In the genomic region with DNA sequence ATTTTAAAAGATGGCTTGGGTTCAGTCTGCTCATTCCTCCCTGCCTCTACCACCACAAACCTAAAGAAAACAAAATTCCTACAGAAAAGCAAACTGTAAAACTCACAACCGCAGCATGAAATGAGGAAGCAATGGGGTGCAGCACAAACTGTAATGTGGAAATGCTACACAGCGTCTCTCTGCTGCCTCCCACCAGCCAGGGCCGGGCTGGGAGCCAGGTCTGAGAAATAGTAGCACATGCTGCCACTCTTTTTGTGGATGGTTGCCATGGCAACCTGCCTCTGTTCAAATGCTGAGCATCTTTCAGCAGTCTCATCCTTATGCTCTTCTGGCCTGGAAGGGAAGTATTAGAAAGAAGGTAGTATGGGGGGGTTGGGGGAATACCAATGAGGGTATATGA, we compare ENCODE assay signal across 8 cellular contexts.
DNase-seq lines count a peak whose midpoint lies in the region; ATAC-seq lines count a peak whose summit lies in the region.

No MANE protein-coding gene starts in this region.

- H3K36me3 ChIP-seq in neuron (ENCODE audit: insufficient read depth, low read length) = no peaks in the 10 kb centered on the region

- no peak overlapping the region for H3K4me3 ChIP-seq in neuron (ENCODE audit: low read length)

- no peaks in the 10 kb centered on the region for H3K27me3 Mint-ChIP-seq in T-helper 1 cell treated with Interleukin-12 subunit alpha and Interleukin-12 subunit beta and Interleukin-4 antibody, amounts not matched to agents 30 μg/mL and 1 μg/mL, for 36 hours (ENCODE audit: low read depth)

- DNase-seq in NCI-H2081 (lab: John Stamatoyannopoulos, UW) (peak; percentile 15 to 32), NCI-H2081 treated with DMSO at 0.1 percent for 48 hours (lab: John Stamatoyannopoulos, UW) (no peak), fibroblast of the conjunctiva (ENCODE audit: low read depth) (peak; percentile 88)

- peaks cover 14% of the 10 kb centered on the region for H3K9me3 Mint-ChIP-seq in T-helper 1 cell treated with Interleukin-12 subunit alpha and Interleukin-12 subunit beta and Interleukin-4 antibody, amounts not matched to agents 30 μg/mL and 1 μg/mL, for 36 hours

- no peaks in the 10 kb centered on the region for H3K27me3 ChIP-seq in neuron (ENCODE audit: insufficient read depth, low read length)

- H3K36me3 Mint-ChIP-seq in T-helper 1 cell treated with Interleukin-12 subunit alpha and Interleukin-12 subunit beta and Interleukin-4 antibody, amounts not matched to agents 30 μg/mL and 1 μg/mL, for 36 hours (ENCODE audit: low read depth) = no peaks in the 10 kb centered on the region

- H3K4me3 Mint-ChIP-seq in T-helper 1 cell treated with Interleukin-12 subunit alpha and Interleukin-12 subunit beta and Interleukin-4 antibody, amounts not matched to agents 30 μg/mL and 1 μg/mL, for 36 hours = peak overlapping the region; percentile 61

- H3K4me1 Mint-ChIP-seq in T-helper 1 cell treated with Interleukin-12 subunit alpha and Interleukin-12 subunit beta and Interleukin-4 antibody, amounts not matched to agents 30 μg/mL and 1 μg/mL, for 36 hours (ENCODE audit: low read depth) = peaks cover 25% of the 10 kb centered on the region

- H3K4me1 ChIP-seq in neuron (ENCODE audit: insufficient read depth, low read length) = peaks cover 9% of the 10 kb centered on the region

- ATAC-seq in HG03175 (IDR thresholded peaks at IDR 0.05; ENCODE audit: unreplicated experiment) = peak; percentile 51
- ATAC-seq in HG03039 (IDR thresholded peaks at IDR 0.05; ENCODE audit: unreplicated experiment) = no peak
- no peak for ATAC-seq in GM19455 (IDR thresholded peaks at IDR 0.05; ENCODE audit: unreplicated experiment)

- H3K27ac Mint-ChIP-seq in T-helper 1 cell treated with Interleukin-12 subunit alpha and Interleukin-12 subunit beta and Interleukin-4 antibody, amounts not matched to agents 30 μg/mL and 1 μg/mL, for 36 hours = peak overlapping the region; percentile 76

- peak overlapping the region; percentile 58 for H2AFZ ChIP-seq in neuron (ENCODE audit: low read depth, low read length)

- H3K9me3 ChIP-seq in neuron (ENCODE audit: low read length) = no peaks in the 10 kb centered on the region
